ENCODE assay signal across 8 cellular contexts in genomic region chr1:226186124-226187018, GRCh38. TPM values are rescaled to one million over a fixed set of nuclear protein-coding genes. Genes with fewer than 3 reads are reported as not detected.
A peak's percentile ranks its signal among the peaks of the same experiment; 100 is the strongest.
DNase-seq lines count a peak whose midpoint lies in the region; ATAC-seq lines count a peak whose summit lies in the region.

Gene ACBD3 (minus strand): TSS chr1:226186741. CDS start chr1:226186675, 66 bp downstream.

- H3K9me3 ChIP-seq in mononuclear cell (ENCODE audit: low read depth, low read length), result no peaks in the 10 kb centered on the region

- ATAC-seq in GM21529 (IDR thresholded peaks at IDR 0.05; ENCODE audit: unreplicated experiment), result peak; percentile 97

- H3K36me3 Mint-ChIP-seq in IgD-negative memory B cell, result no peaks in the 10 kb centered on the region

- H3K27me3 Mint-ChIP-seq in IgD-negative memory B cell, result no peaks in the 10 kb centered on the region

- DNase-seq in DMS 273 treated with DMSO at 0.1 percent for 48 hours (lab: John Stamatoyannopoulos, UW) (peak; percentile 75), OCI-M1 (lab: John Stamatoyannopoulos, UW) (peak; percentile 95), activated T-cell treated with anti-CD3 and anti-CD28 coated beads for 1 hour (ENCODE audit: low read depth) (peak; percentile 69), epidermal melanocyte (ENCODE audit: insufficient read length, low spot score) (peak; percentile 73)
- peak; percentile 71 to 76 for DNase-seq in stimulated activated CD8-positive, alpha-beta memory T cell treated with anti-CD3 and anti-CD28 coated beads, Interleukin-2, amount 100 ng/mL, for 48 hours (ENCODE audit: low read depth in 2 of 2)

- H3K4me3 ChIP-seq in mononuclear cell (ENCODE audit: low read length), result peak within 1 kb of the TSS; percentile 82

- H3K9me3 Mint-ChIP-seq in IgD-negative memory B cell, result no peaks in the 10 kb centered on the region

- H3K4me3 Mint-ChIP-seq in IgD-negative memory B cell, result peak within 1 kb of the TSS; percentile 95 to 97 (median 96)

- peaks cover 49% of the 10 kb centered on the region for H3K4me1 ChIP-seq in mononuclear cell (ENCODE audit: insufficient read depth, low read length)

- peak within 1 kb of the TSS; percentile 89 to 96 (median 95) for H3K27ac Mint-ChIP-seq in IgD-negative memory B cell

- H3K4me1 Mint-ChIP-seq in IgD-negative memory B cell, result peaks cover 30 to 38% (median 33%) of the 10 kb centered on the region in 3 donors

- no peaks in the 10 kb centered on the region for H3K27me3 ChIP-seq in mononuclear cell (ENCODE audit: insufficient read depth, low read length)

RNA-seq across cellular contexts. Expression of gene ACBD3, which starts in this region (rescaled TPM):
- polyA plus RNA-seq in IgD-negative memory B cell, result 41.3 TPM
- total RNA-seq in mononuclear cell, result 53.4 TPM

Comparison
In these comparisons a context has a peak if more than half of its experiments do, and no peak if none do; other contexts are left out.
1. Peak in every context shown above with its lines: DNase-seq, ATAC-seq and H3K4me3 ChIP-seq.